Comparison of ENCODE assay signal across 7 cellular contexts in genomic region chr3:151169700-151170224, GRCh38. TPM values are rescaled to one million over a fixed set of nuclear protein-coding genes. Genes with fewer than 3 reads are reported as not detected.
A peak's percentile ranks its signal among the peaks of the same experiment; 100 is the strongest.
DNase-seq lines count a peak whose midpoint lies in the region; ATAC-seq and TF ChIP-seq lines count a peak whose summit lies in the region.

No MANE protein-coding gene starts in this region.

- CTCF ChIA-PET in RWPE1 (lab: Yijun Ruan, JAX) = interaction anchor here (0.7 to 2.4 kb wide), 2 partner anchors 65 to 112 kb away, joined by 4 to 22 read pairs; no protein-coding TSS in a partner anchor

- POLR2A ChIA-PET in RWPE1 (lab: Yijun Ruan, JAX; ENCODE audit: low non-redundant PET) = no interaction called here

- H3K27me3 ChIP-seq in prostate gland (replicated peaks; ENCODE audit: insufficient read depth) = no peaks in the 10 kb centered on the region

- H3K4me1 ChIP-seq in prostate gland (replicated peaks) = no peaks in the 10 kb centered on the region

- TF ChIP-seq CTCF in prostate gland (IDR thresholded peaks at IDR 0.05) (no peak), RWPE1 (conservative IDR thresholded peaks at IDR 0.05; ENCODE audit: low read depth) (no peak)

- no peak overlapping the region for H3K4me3 ChIP-seq in prostate gland

- intact Hi-C loops in prostate gland (cut with DNase I) = loop anchor here (5.0 kb wide), 1 partner anchor 113 kb away; no protein-coding TSS in a partner anchor

- DNase-seq in activated CD8-positive, alpha-beta memory T cell treated with anti-CD3 and anti-CD28 coated beads for 4 hours (ENCODE audit: low read depth in 2 of 2) = peak; percentile 6 to 12
- DNase-seq in mucosa of gallbladder (ENCODE audit: low spot score) = peak; percentile 41
- DNase-seq in prostate gland (ENCODE audit: low spot score) = no peak
- DNase-seq in RWPE1 (ENCODE audit: low spot score) = no peak

- ATAC-seq in GM19468 (IDR thresholded peaks at IDR 0.05; ENCODE audit: extremely low read depth, unreplicated experiment) (peak; percentile 29), HG03558 (IDR thresholded peaks at IDR 0.05; ENCODE audit: extremely low read depth, unreplicated experiment) (peak; percentile 29), HG03139 (IDR thresholded peaks at IDR 0.05; ENCODE audit: unreplicated experiment) (no peak)

- 84% methylated on average over 5 of the region's 5 CpGs for WGBS in prostate gland

- H3K27ac ChIP-seq in prostate gland (no peak overlapping the region), RWPE1 (no peak overlapping the region)

- TF ChIP-seq POLR2A in prostate gland (IDR thresholded peaks at IDR 0.05) = no peak

- H3K9me3 ChIP-seq in prostate gland = no peaks in the 10 kb centered on the region

- no peaks in the 10 kb centered on the region for H3K36me3 ChIP-seq in prostate gland

RNA-seq across cellular contexts. Expression of gene GPR171, which starts 33.3 kb away (rescaled TPM):
- total RNA-seq in mucosa of gallbladder (2.0 TPM), prostate gland (under 1 TPM; 0.18 to 0.85 TPM)

Comparison
In these comparisons a context has a peak if more than half of its experiments do, and no peak if none do; other contexts are left out.
1. DNase-seq: peak in activated CD8-positive, alpha-beta memory T cell treated with anti-CD3 and anti-CD28 coated beads for 4 hours (2 of 2) and mucosa of gallbladder (single experiment); none in prostate gland (single experiment) and RWPE1 (single experiment).